1 cellular context compared by ENCODE assay signal in the genomic region with DNA sequence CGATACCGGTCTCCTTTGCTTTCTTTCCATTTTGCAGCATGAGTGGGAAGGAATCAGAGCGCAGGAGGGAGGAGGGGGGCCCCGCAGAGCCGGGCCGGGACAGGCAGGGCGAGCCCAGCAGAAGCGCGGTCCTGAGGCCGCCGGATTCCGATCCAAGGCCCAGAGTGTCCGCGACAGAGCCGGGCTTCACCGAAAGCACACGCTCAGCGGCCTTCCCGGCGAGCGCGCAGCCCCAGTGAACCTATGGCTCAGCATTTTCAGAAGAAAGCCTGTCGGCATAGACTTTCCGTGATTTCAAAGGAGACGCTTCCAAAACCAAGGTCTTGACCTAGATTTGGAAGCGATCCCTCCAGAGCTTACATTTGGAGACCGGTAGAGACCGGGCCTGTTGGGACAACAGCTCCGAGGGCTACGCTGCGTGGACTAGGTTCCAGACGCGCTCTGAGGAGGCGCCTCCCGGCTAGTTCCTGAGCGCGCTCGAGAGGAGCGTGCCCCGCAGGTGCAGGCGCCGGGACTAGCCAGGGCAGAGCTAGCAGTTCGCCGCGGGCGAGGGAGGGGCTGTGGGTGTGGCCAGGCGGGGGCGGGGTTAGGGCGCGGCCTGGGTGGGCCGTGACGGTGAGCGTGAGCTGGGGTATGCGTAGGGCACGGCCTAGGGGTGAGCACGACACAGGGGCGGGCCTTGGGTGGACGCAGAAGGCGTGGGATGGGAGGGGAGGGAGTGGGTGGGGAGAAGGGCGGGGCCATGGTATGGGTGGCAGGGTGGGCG.
TF ChIP-seq lines count a peak whose summit lies in the region.

No MANE protein-coding gene starts in this region.

TF ChIP-seq in H1, 55 proteins besides CTCF, POLR2A, EP300 and RAD21:
- TF ChIP-seq FOSL1 (IDR thresholded peaks at IDR 0.05; ENCODE audit: insufficient read depth, low read depth, low read length), result peak; percentile 65
- TF ChIP-seq, protein P1, sequence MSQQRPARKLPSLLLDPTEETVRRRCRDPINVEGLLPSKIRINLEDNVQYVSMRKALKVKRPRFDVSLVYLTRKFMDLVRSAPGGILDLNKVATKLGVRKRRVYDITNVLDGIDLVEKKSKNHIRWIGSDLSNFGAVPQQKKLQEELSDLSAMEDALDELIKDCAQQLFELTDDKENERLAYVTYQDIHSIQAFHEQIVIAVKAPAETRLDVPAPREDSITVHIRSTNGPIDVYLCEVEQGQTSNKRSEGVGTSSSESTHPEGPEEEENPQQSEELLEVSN (IDR thresholded peaks at IDR 0.05), result peak; percentile 83
- no peak for TF ChIP-seq CBX8 (IDR thresholded peaks at IDR 0.05; ENCODE audit: borderline replicate concordance, low read depth, low read length)
- TF ChIP-seq POU5F1 (IDR thresholded peaks at IDR 0.05; ENCODE audit: low read depth, low read length), result no peak
- TF ChIP-seq RNF2 (IDR thresholded peaks at IDR 0.05; ENCODE audit: borderline replicate concordance, low read depth, low read length, missing control alignments, poor library complexity, severe bottlenecking), result no peak
- peak; percentile 58; the same call in 1 of the 2 replicates for TF ChIP-seq CREB1 (IDR thresholded peaks at IDR 0.05)
- TF ChIP-seq TBP (IDR thresholded peaks at IDR 0.05; ENCODE audit: low read depth, low read length), result no peak; the same call in 1 of the 2 replicates
- no peak for TF ChIP-seq JUND (IDR thresholded peaks at IDR 0.05; ENCODE audit: low read length)
- peak; percentile 11; the same call in 1 of the 2 replicates for TF ChIP-seq SUZ12 (IDR thresholded peaks at IDR 0.05; ENCODE audit: low read length)
- TF ChIP-seq KDM4A (IDR thresholded peaks at IDR 0.05; ENCODE audit: low read depth, low read length, severe bottlenecking), result peak; percentile 75
- TF ChIP-seq, protein P2, sequence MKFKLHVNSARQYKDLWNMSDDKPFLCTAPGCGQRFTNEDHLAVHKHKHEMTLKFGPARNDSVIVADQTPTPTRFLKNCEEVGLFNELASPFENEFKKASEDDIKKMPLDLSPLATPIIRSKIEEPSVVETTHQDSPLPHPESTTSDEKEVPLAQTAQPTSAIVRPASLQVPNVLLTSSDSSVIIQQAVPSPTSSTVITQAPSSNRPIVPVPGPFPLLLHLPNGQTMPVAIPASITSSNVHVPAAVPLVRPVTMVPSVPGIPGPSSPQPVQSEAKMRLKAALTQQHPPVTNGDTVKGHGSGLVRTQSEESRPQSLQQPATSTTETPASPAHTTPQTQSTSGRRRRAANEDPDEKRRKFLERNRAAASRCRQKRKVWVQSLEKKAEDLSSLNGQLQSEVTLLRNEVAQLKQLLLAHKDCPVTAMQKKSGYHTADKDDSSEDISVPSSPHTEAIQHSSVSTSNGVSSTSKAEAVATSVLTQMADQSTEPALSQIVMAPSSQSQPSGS (IDR thresholded peaks at IDR 0.05; ENCODE audit: low read length), result no peak
- peak; percentile 21 to 73; a peak in 1 of 4 replicates for TF ChIP-seq HDAC2 (IDR thresholded peaks at IDR 0.05; ENCODE audit: borderline replicate concordance in 1 of 2, low read depth in 2 of 2, low read length in 2 of 2)
- no peak for TF ChIP-seq PHF8 (conservative IDR thresholded peaks at IDR 0.05; ENCODE audit: low read depth, low read length)
- no peak for TF ChIP-seq POLR2AphosphoS5 (IDR thresholded peaks at IDR 0.05; ENCODE audit: low read depth, low read length)
- 0 out of 2 replicates have a peak, but pooled peaks have one; percentile 33 for TF ChIP-seq EGR1 (IDR thresholded peaks at IDR 0.05; ENCODE audit: borderline replicate concordance, low read depth, low read length)
- TF ChIP-seq, protein P3, sequence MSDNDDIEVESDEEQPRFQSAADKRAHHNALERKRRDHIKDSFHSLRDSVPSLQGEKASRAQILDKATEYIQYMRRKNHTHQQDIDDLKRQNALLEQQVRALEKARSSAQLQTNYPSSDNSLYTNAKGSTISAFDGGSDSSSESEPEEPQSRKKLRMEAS (IDR thresholded peaks at IDR 0.05), result peak; percentile 88
- TF ChIP-seq SP4 (IDR thresholded peaks at IDR 0.05; ENCODE audit: low read length), result 0 out of 2 replicates have a peak, but pooled peaks have one; percentile 64
- no peak; the same call in 1 of the 2 replicates for TF ChIP-seq SP1 (IDR thresholded peaks at IDR 0.05; ENCODE audit: low read depth, low read length)
- TF ChIP-seq TEAD4 (IDR thresholded peaks at IDR 0.05; ENCODE audit: low read depth, low read length), result no peak; the same call in 1 of the 2 replicates
